Comparison of ENCODE assay signal across 1 cellular context in the genomic region with DNA sequence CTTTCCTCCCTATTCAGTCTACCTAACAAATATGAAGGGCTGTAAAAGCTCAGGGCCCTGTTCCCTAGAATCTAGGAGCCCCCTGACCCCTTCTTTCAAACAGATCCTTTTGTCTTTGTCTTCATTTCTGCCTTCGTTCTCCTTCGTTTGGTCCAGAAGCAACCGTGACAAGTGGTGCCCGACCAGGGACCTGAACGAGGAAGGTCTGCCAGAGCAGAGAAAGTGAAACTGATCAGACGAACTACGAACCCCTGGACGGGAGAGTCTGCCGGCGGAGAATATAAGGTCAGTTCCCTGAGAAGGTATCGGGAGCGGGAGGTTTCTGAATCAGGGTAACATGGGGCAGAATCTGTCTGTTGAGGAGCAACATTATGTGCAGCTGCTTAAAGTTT.
TF ChIP-seq lines count a peak whose summit lies in the region.

No MANE protein-coding gene starts in this region.

TF ChIP-seq in H1, 55 proteins besides CTCF, POLR2A, EP300 and RAD21:
- no peak for TF ChIP-seq HDAC6 (IDR thresholded peaks at IDR 0.05; ENCODE audit: low read depth, low read length)
- TF ChIP-seq CTBP2 (IDR thresholded peaks at IDR 0.05; ENCODE audit: borderline replicate concordance, insufficient read depth, insufficient read length, low read length), result no peak
- TF ChIP-seq FOSL1 (IDR thresholded peaks at IDR 0.05; ENCODE audit: insufficient read depth, low read depth, low read length), result no peak
- TF ChIP-seq, protein P1, sequence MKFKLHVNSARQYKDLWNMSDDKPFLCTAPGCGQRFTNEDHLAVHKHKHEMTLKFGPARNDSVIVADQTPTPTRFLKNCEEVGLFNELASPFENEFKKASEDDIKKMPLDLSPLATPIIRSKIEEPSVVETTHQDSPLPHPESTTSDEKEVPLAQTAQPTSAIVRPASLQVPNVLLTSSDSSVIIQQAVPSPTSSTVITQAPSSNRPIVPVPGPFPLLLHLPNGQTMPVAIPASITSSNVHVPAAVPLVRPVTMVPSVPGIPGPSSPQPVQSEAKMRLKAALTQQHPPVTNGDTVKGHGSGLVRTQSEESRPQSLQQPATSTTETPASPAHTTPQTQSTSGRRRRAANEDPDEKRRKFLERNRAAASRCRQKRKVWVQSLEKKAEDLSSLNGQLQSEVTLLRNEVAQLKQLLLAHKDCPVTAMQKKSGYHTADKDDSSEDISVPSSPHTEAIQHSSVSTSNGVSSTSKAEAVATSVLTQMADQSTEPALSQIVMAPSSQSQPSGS (IDR thresholded peaks at IDR 0.05; ENCODE audit: low read length), result no peak
- TF ChIP-seq TEAD4 (IDR thresholded peaks at IDR 0.05; ENCODE audit: low read depth, low read length), result no peak
- no peak for TF ChIP-seq ZNF274 (IDR thresholded peaks at IDR 0.05; ENCODE audit: borderline replicate concordance, extremely low read depth, low read length)
- TF ChIP-seq RFX5 (IDR thresholded peaks at IDR 0.05; ENCODE audit: borderline replicate concordance, low read depth, low read length), result no peak
- TF ChIP-seq BACH1 (IDR thresholded peaks at IDR 0.05; ENCODE audit: low read length), result no peak
- no peak for TF ChIP-seq TAF1 (IDR thresholded peaks at IDR 0.05; ENCODE audit: low read depth, low read length)
- no peak for TF ChIP-seq RBBP5 (IDR thresholded peaks at IDR 0.05; ENCODE audit: borderline replicate concordance, low read depth, low read length)
- TF ChIP-seq BRCA1 (IDR thresholded peaks at IDR 0.05; ENCODE audit: low read depth, low read length), result no peak
- no peak for TF ChIP-seq JUN (IDR thresholded peaks at IDR 0.05; ENCODE audit: low read depth, low read length)
- TF ChIP-seq TAF7 (optimal IDR thresholded peaks at IDR 0.05; ENCODE audit: borderline replicate concordance, low read depth, low read length), result no peak
- TF ChIP-seq EGR1 (IDR thresholded peaks at IDR 0.05; ENCODE audit: borderline replicate concordance, low read depth, low read length), result no peak
- TF ChIP-seq HDAC2 (IDR thresholded peaks at IDR 0.05; ENCODE audit: borderline replicate concordance in 1 of 2, low read depth in 2 of 2, low read length in 2 of 2), result no peak
- no peak for TF ChIP-seq CREB1 (IDR thresholded peaks at IDR 0.05)
- TF ChIP-seq JUND (IDR thresholded peaks at IDR 0.05; ENCODE audit: low read length), result no peak
TF ChIP-seq in H1: peak in this region for 0.
